31 cellular contexts compared by ENCODE assay signal in genomic region chrX:79933938-79934337, GRCh38.
"Had no signal": no experiment of that assay in that cellular context is flagged by ENCODE, and none has a peak within 500 bp of the region (broad histone marks: within the 10 kb centered on the region; RNA-seq: fewer than 3 reads in every experiment).

No MANE protein-coding gene starts in this region.

- ATAC-seq: activated naive CD4-positive, alpha-beta T cell treated with anti-CD3 and anti-CD28 coated beads, Interleukin-2, amount 50 U/mL, for 72 hours; activated naive CD8-positive, alpha-beta T cell treated with anti-CD3 and anti-CD28 coated beads, Interleukin-2, amount 50 U/mL, for 24 hours; activated T-cell treated with anti-CD3 and anti-CD28 coated beads, Interleukin-2, amount 50 U/mL, for 4 hours; activated T-cell treated with anti-CD3 and anti-CD28 coated beads, Interleukin-2, amount 50 U/mL, for 72 hours; activated T-helper 17 cell treated with anti-CD3 and anti-CD28 coated beads, Interleukin-2, amount 50 U/mL, for 72 hours; body of pancreas had no signal

- H3K27me3 ChIP-seq: adrenal gland, ascending aorta, body of pancreas, brain microvascular endothelial cell, breast epithelium, cardiac muscle cell had no signal

- H3K9me3 ChIP-seq: body of pancreas had no signal

- DNase-seq: activated effector memory CD4-positive, alpha-beta T cell treated with anti-CD3 and anti-CD28 coated beads, Interleukin-2, amount 50 U/mL, for 16 hours; activated effector memory CD4-positive, alpha-beta T cell treated with Interleukin-2 at 50 U/mL for 16 hours; activated gamma-delta T cell; activated gamma-delta T cell treated with Interleukin-2 at 50 U/mL for 16 hours; activated naive CD4-positive, alpha-beta T cell; activated naive CD4-positive, alpha-beta T cell treated with anti-CD3 and anti-CD28 coated beads for 36 hours; activated naive CD4-positive, alpha-beta T cell treated with anti-CD3 and anti-CD28 coated beads, Interleukin-2, amount 10 ng/mL, durations not matched to agents 7 days and 5 days; activated naive CD4-positive, alpha-beta T cell treated with anti-CD3 and anti-CD28 coated beads, Interleukin-2, amount 50 U/mL, for 16 hours; activated naive CD4-positive, alpha-beta T cell treated with Interleukin-2 at 50 U/mL for 16 hours; activated naive CD8-positive, alpha-beta T cell treated with anti-CD3 and anti-CD28 coated beads for 36 hours; activated naive CD8-positive, alpha-beta T cell treated with anti-CD3 and anti-CD28 coated beads, Interleukin-2, amount 10 ng/mL, durations not matched to agents 7 days and 5 days; activated naive CD8-positive, alpha-beta T cell treated with anti-CD3 and anti-CD28 coated beads, Interleukin-2, amount 50 U/mL, for 24 hours; activated T-cell treated with anti-CD3 and anti-CD28 coated beads, Interleukin-2, amount 50 U/mL, for 4 hours; activated T-cell treated with anti-CD3 and anti-CD28 coated beads, Interleukin-2, amount 50 U/mL, for 48 hours; activated T-cell treated with anti-CD3 and anti-CD28 coated beads, Interleukin-2, amount 50 U/mL, for 72 hours; adrenal gland; amniotic stem cell; amygdala; anterior cingulate cortex; aorta; body of pancreas; brain microvascular endothelial cell; caudate nucleus; central memory CD4-positive, alpha-beta T cell; cerebellar nuclear complex had no signal

- H3K4me3 ChIP-seq: adrenal gland, ascending aorta, body of pancreas, breast epithelium, cardiac muscle cell had no signal

- H3K36me3 ChIP-seq: adrenal gland, ascending aorta, brain microvascular endothelial cell, breast epithelium, cardiac muscle cell had no signal

- FAIRE-seq: bronchial epithelial cell had no signal

- H3K27ac ChIP-seq: adrenal gland, ascending aorta, body of pancreas, brain microvascular endothelial cell, breast epithelium, cardiac muscle cell had no signal

- H3K4me1 ChIP-seq: adrenal gland, ascending aorta, body of pancreas, breast epithelium had no signal
